Comparison of ENCODE assay signal across 8 cellular contexts in the genomic region with DNA sequence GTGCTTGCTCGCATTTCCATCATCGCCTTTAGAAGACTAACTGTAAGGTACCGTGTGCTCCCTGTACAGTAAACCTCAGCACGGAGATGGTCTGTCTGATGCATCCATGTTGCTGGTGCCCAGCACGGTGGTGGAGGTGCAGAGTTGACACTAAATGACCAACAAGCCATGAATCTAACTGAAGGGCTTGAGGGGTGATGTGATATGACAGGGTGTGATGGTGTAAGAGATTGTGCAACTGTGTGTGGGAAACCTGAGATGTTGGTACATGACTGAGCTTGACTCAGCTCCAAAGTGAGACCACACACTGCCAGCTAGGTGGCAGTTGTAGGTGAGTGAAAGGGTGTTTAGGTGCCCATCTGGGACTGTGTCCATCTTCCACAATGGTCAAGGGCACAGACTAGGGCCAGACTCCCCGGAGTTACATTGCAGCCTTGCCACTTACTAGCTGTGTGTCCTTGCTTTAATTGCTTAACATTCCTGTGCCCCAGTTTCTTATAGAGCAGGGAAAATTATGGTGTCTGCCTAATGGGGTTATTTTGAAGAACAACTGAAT. TPM values are rescaled to one million over a fixed set of nuclear protein-coding genes. Genes with fewer than 3 reads are reported as not detected.
DNase-seq lines count a peak whose midpoint lies in the region; ATAC-seq and TF ChIP-seq lines count a peak whose summit lies in the region.
"Had no signal": no experiment of that assay in that cellular context is flagged by ENCODE, and none has a peak within 500 bp of the region (broad histone marks: within the 10 kb centered on the region; RNA-seq: fewer than 3 reads in every experiment).

No MANE protein-coding gene starts in this region.

- H3K9me3 Mint-ChIP-seq in HFFc6, result no peaks in the 10 kb centered on the region

- peak overlapping the region; percentile 99 for H3K27ac ChIP-seq in smooth muscle cell (ENCODE audit: low read depth)
- H3K27ac ChIP-seq in WERI-Rb-1, result no peak overlapping the region

- peaks cover 80% of the 10 kb centered on the region for H3K4me1 Mint-ChIP-seq in HFFc6 (ENCODE audit: low read depth)

- no peak overlapping the region for H3K4me2 ChIP-seq in smooth muscle cell

- no peak for ATAC-seq in GM21515 (IDR thresholded peaks at IDR 0.05; ENCODE audit: unreplicated experiment)
- no peak for ATAC-seq in HG03139 (IDR thresholded peaks at IDR 0.05; ENCODE audit: unreplicated experiment)

- no peaks in the 10 kb centered on the region for H3K27me3 ChIP-seq in smooth muscle cell (ENCODE audit: low read depth)
- no peaks in the 10 kb centered on the region for H3K27me3 ChIP-seq in WERI-Rb-1 (ENCODE audit: insufficient read depth, low read depth, severe bottlenecking)

- H3K9ac ChIP-seq in smooth muscle cell (ENCODE audit: low read depth), result peak overlapping the region; percentile 7

- peaks cover 11% of the 10 kb centered on the region for H3F3A ChIP-seq in smooth muscle cell (ENCODE audit: low read depth)

- 90% methylated on average over 6 of the region's 6 CpGs for WGBS in smooth muscle cell (ENCODE audit: low lambda C conversion rate)

- H4K20me1 ChIP-seq in smooth muscle cell (ENCODE audit: low read depth), result peaks cover 92% of the 10 kb centered on the region

- H3K27me3 Mint-ChIP-seq in HFFc6 (ENCODE audit: insufficient read depth), result peaks cover 10% of the 10 kb centered on the region

- peak overlapping the region; percentile 95 for H3K27ac Mint-ChIP-seq in HFFc6

- no peak overlapping the region for H2AFZ ChIP-seq in smooth muscle cell (ENCODE audit: low read depth)

- no peaks in the 10 kb centered on the region for H3K36me3 ChIP-seq in smooth muscle cell (ENCODE audit: low read depth)
- H3K36me3 ChIP-seq in WERI-Rb-1, result peaks cover 91% of the 10 kb centered on the region

- H3K36me3 Mint-ChIP-seq in HFFc6 (ENCODE audit: low read depth), result peaks cover 46% of the 10 kb centered on the region

- no peak overlapping the region for H3K4me3 ChIP-seq in smooth muscle cell
- H3K4me3 ChIP-seq in WERI-Rb-1 (ENCODE audit: low read depth, low read length), result no peak overlapping the region
- H3K4me3 ChIP-seq: HAP-1 had no signal

- H3K79me2 ChIP-seq in smooth muscle cell (ENCODE audit: low read depth), result peaks cover 69% of the 10 kb centered on the region

- H3K9me3 ChIP-seq in smooth muscle cell (replicated peaks; ENCODE audit: low read depth) (no peaks in the 10 kb centered on the region), WERI-Rb-1 (ENCODE audit: severe bottlenecking) (no peaks in the 10 kb centered on the region)
- H3K9me3 ChIP-seq: HAP-1 had no signal

- TF ChIP-seq CTCF in HFFc6 (IDR thresholded peaks at IDR 0.05) (peak; percentile 40; the same call in 1 of the 2 replicates), smooth muscle cell (IDR thresholded peaks at IDR 0.05; ENCODE audit: borderline replicate concordance, insufficient read depth, poor library complexity, severe bottlenecking) (no peak), WERI-Rb-1 (IDR thresholded peaks at IDR 0.05; ENCODE audit: low read depth, low read length) (no peak)

- DNase-seq in HFFc6, result peak; percentile 69
- peak; percentile 34 for DNase-seq in RKO (ENCODE audit: low spot score)
- peak; percentile 80 for DNase-seq in fibroblast of gingiva (ENCODE audit: low read depth)
- no peak for DNase-seq in smooth muscle cell (lab: John Stamatoyannopoulos, UW; ENCODE audit: unreplicated experiment)
- no peak for DNase-seq in WERI-Rb-1

- H3K4me3 Mint-ChIP-seq in HFFc6, result peak overlapping the region; percentile 39

- H3K4me1 ChIP-seq in smooth muscle cell (ENCODE audit: low read depth), result peaks cover 19% of the 10 kb centered on the region
- H3K4me1 ChIP-seq: HAP-1 had no signal

RNA-seq across cellular contexts. Expression of a gene that starts 21.4 kb away (rescaled TPM):
- total RNA-seq in HFFc6 (2021; fragmentation: NEBNext Ultra II Directional; extraction: Animal tissue kit (Norgen Biotek cat#: 25700)), result 100 to 1,000 TPM in 4 of 6 experiments, 10 to 100 TPM in 2; 89.7 to 174 (median 105) TPM
- total RNA-seq in smooth muscle cell, result 749 and 1,091 TPM in 2 replicates
- polyA plus RNA-seq in smooth muscle cell, result 275 and 842 TPM in 2 replicates

Comparison
In these comparisons a context has a peak if more than half of its experiments do, and no peak if none do; other contexts are left out.
1. DNase-seq: peak in HFFc6 (single experiment), RKO (single experiment) and fibroblast of gingiva (single experiment); none in smooth muscle cell (single experiment) and WERI-Rb-1 (single experiment).